8 cellular contexts compared by ENCODE assay signal in genomic region chr5:132410451-132411381, GRCh38. TPM values are rescaled to one million over a fixed set of nuclear protein-coding genes. Genes with fewer than 3 reads are reported as not detected.
A peak's percentile ranks its signal among the peaks of the same experiment; 100 is the strongest.
DNase-seq lines count a peak whose midpoint lies in the region; ATAC-seq and TF ChIP-seq lines count a peak whose summit lies in the region.

No MANE protein-coding gene starts in this region.

- no peaks in the 10 kb centered on the region for H3K27me3 Mint-ChIP-seq in activated T-helper 1 cell treated with anti-CD3 and anti-CD28 coated beads, Interleukin-12 subunit alpha, Interleukin-12 subunit beta, Interleukin-2, Interleukin-4 antibody, amounts not matched to agents 30 ng/mL and 10 ng/mL and 1 ng/mL, durations not matched to agents 14 hours and 24 hours and 36 hours (ENCODE audit: insufficient read depth)
- H3K27me3 Mint-ChIP-seq in nephron (ENCODE audit: low read depth): no peaks in the 10 kb centered on the region

- H3K4me3 Mint-ChIP-seq in activated T-helper 1 cell treated with anti-CD3 and anti-CD28 coated beads, Interleukin-12 subunit alpha, Interleukin-12 subunit beta, Interleukin-2, Interleukin-4 antibody, amounts not matched to agents 30 ng/mL and 10 ng/mL and 1 ng/mL, durations not matched to agents 14 hours and 24 hours and 36 hours: peak overlapping the region; percentile 99
- peak overlapping the region; percentile 84 to 93 (median 90) for H3K4me3 Mint-ChIP-seq in nephron

- H3K27me3 ChIP-seq in Peyer's patch (no peaks in the 10 kb centered on the region), stomach (no peaks in the 10 kb centered on the region)

- peaks cover 32% of the 10 kb centered on the region for H3K36me3 Mint-ChIP-seq in activated T-helper 1 cell treated with anti-CD3 and anti-CD28 coated beads, Interleukin-12 subunit alpha, Interleukin-12 subunit beta, Interleukin-2, Interleukin-4 antibody, amounts not matched to agents 30 ng/mL and 10 ng/mL and 1 ng/mL, durations not matched to agents 14 hours and 24 hours and 36 hours (ENCODE audit: low read depth)
- H3K36me3 Mint-ChIP-seq in nephron (ENCODE audit: low read depth): no peaks in the 10 kb centered on the region

- ATAC-seq in GM21360 (IDR thresholded peaks at IDR 0.05; ENCODE audit: unreplicated experiment): peak; percentile 75

- no peaks in the 10 kb centered on the region for H3K9me3 ChIP-seq in Peyer's patch
- no peaks in the 10 kb centered on the region for H3K9me3 ChIP-seq in stomach

- H3K4me1 Mint-ChIP-seq in activated T-helper 1 cell treated with anti-CD3 and anti-CD28 coated beads, Interleukin-12 subunit alpha, Interleukin-12 subunit beta, Interleukin-2, Interleukin-4 antibody, amounts not matched to agents 30 ng/mL and 10 ng/mL and 1 ng/mL, durations not matched to agents 14 hours and 24 hours and 36 hours (ENCODE audit: low read depth): peaks cover 81% of the 10 kb centered on the region
- peaks cover 28% of the 10 kb centered on the region for H3K4me1 Mint-ChIP-seq in nephron

- H3K27ac ChIP-seq in Peyer's patch: peak overlapping the region; percentile 98 to 100 (median 98)
- peak overlapping the region; percentile 90 to 100 (median 99) for H3K27ac ChIP-seq in stomach

- H3K9me3 Mint-ChIP-seq in activated T-helper 1 cell treated with anti-CD3 and anti-CD28 coated beads, Interleukin-12 subunit alpha, Interleukin-12 subunit beta, Interleukin-2, Interleukin-4 antibody, amounts not matched to agents 30 ng/mL and 10 ng/mL and 1 ng/mL, durations not matched to agents 14 hours and 24 hours and 36 hours: peaks cover 8% of the 10 kb centered on the region
- H3K9me3 Mint-ChIP-seq in nephron: peaks cover 3% of the 10 kb centered on the region

- intact Hi-C loops in activated T-helper 1 cell treated with anti-CD3 and anti-CD28 coated beads, Interleukin-12 subunit alpha, Interleukin-12 subunit beta, Interleukin-2, Interleukin-4 antibody, amounts not matched to agents 30 ng/mL and 10 ng/mL and 1 ng/mL, durations not matched to agents 14 hours and 24 hours and 36 hours (cut with micrococcal nuclease): loop anchor here (1.0 to 5.0 kb wide), 7 partner anchors 9 to 456 kb away; partner anchors contain the start of genes GDF9, IRF1 and UQCRQ
- intact Hi-C loops in stomach (cut with DNase I; ENCODE audit: low total_unique reads): no loop called here

- H3K36me3 ChIP-seq in Peyer's patch (no peaks in the 10 kb centered on the region), stomach (no peaks in the 10 kb centered on the region)

- TF ChIP-seq POLR2A in Peyer's patch (IDR thresholded peaks at IDR 0.05) (peak; percentile 73 to 80), stomach (IDR thresholded peaks at IDR 0.05) (no peak)

- H3K27ac Mint-ChIP-seq in activated T-helper 1 cell treated with anti-CD3 and anti-CD28 coated beads, Interleukin-12 subunit alpha, Interleukin-12 subunit beta, Interleukin-2, Interleukin-4 antibody, amounts not matched to agents 30 ng/mL and 10 ng/mL and 1 ng/mL, durations not matched to agents 14 hours and 24 hours and 36 hours: peak overlapping the region; percentile 100
- peak overlapping the region; percentile 93 to 98 (median 97) for H3K27ac Mint-ChIP-seq in nephron

- TF ChIP-seq CTCF in Peyer's patch (IDR thresholded peaks at IDR 0.05) (peak; percentile 59 to 81 (median 71)), fibroblast of mammary gland (conservative IDR thresholded peaks at IDR 0.05; ENCODE audit: control insufficient read depth, insufficient read depth, low read depth, low read length) (peak; percentile 19), nephron (IDR thresholded peaks at IDR 0.05; ENCODE audit: unreplicated experiment in 3 of 3) (peak; percentile 78 to 91 (median 82)), stomach (IDR thresholded peaks at IDR 0.05) (peak in 4 of 7 experiments; percentile 43 to 60 (median 52))

- WGBS in stomach, 5 donors: 0% methylated on average over 31 to 92 of the region's 92 CpGs

- H3K4me3 ChIP-seq in Peyer's patch: peak overlapping the region; percentile 66 to 89 (median 73)
- peak overlapping the region; percentile 69 for H3K4me3 ChIP-seq in fibroblast of mammary gland (ENCODE audit: control insufficient read depth, low read depth, low read length)
- peak overlapping the region; percentile 56 to 71 (median 64) for H3K4me3 ChIP-seq in stomach

- DNase-seq in DMS114 treated with DMSO at 0.1 percent for 48 hours (lab: John Stamatoyannopoulos, UW; ENCODE audit: unreplicated experiment) (peak; percentile 24), HT1080 (ENCODE audit: low read depth) (peak; percentile 69), Peyer's patch (peak; percentile 80 to 92 (median 90)), fibroblast of mammary gland (ENCODE audit: low read depth) (peak; percentile 73), stomach (peak; percentile 88)
- DNase-seq in activated T-helper 1 cell treated with anti-CD3 and anti-CD28 coated beads, Interleukin-12 subunit alpha, Interleukin-12 subunit beta, Interleukin-2, Interleukin-4 antibody, amounts not matched to agents 30 ng/mL and 10 ng/mL and 1 ng/mL, durations not matched to agents 14 hours and 24 hours and 36 hours (ENCODE audit: low spot score): peak; percentile 90

- peaks cover 0 to 47% (median 18%) of the 10 kb centered on the region in 4 donors for H3K4me1 ChIP-seq in Peyer's patch
- H3K4me1 ChIP-seq in stomach: peaks cover 43 to 84% (median 62%) of the 10 kb centered on the region in 4 donors

- TF ChIP-seq EP300 in stomach (IDR thresholded peaks at IDR 0.05): no peak

RNA-seq across cellular contexts. Expression of gene SLC22A5, which starts 41.2 kb away (rescaled TPM):
- 0.70 and 2.1 TPM in 2 replicates for total RNA-seq in HT1080 (2014; rRNA removed; shearing (Covaris generic))
- 1.3 and 2.6 TPM in 2 replicates for polyA plus RNA-seq in HT1080 (2015; cell fraction: cytosol; rRNA removed)
- 5.5 and 6.9 TPM in 2 replicates for polyA plus RNA-seq in HT1080 (2015; cell fraction: nucleus; rRNA removed)
- total RNA-seq in Peyer's patch: 100 to 1,000 TPM in 2 of 4 donors, 10 to 100 TPM in 2; 25.6 to 152 (median 110) TPM
- 4.3 and 6.2 TPM in 2 replicates for total RNA-seq in activated T-helper 1 cell treated with anti-CD3 and anti-CD28 coated beads, Interleukin-12 subunit alpha, Interleukin-12 subunit beta, Interleukin-2, Interleukin-4 antibody, amounts not matched to agents 30 ng/mL and 10 ng/mL and 1 ng/mL, durations not matched to agents 14 hours and 24 hours and 36 hours
- total RNA-seq in stomach: 10 to 100 TPM; 11.4 to 46.1 (median 37.5) TPM
- 1 to 10 TPM; 2.1 to 5.7 (median 3.0) TPM for polyA plus RNA-seq in stomach

Comparison
In these comparisons a context has a peak if more than half of its experiments do, and no peak if none do; other contexts are left out.
1. Peak in every context shown above with its lines: DNase-seq, ATAC-seq, H3K4me3 ChIP-seq and H3K27ac ChIP-seq.
2. DNase-seq: peak in every context shown above with its lines; median percentile 90 in Peyer's patch; 90 in activated T-helper 1 cell treated with anti-CD3 and anti-CD28 coated beads, Interleukin-12 subunit alpha, Interleukin-12 subunit beta, Interleukin-2, Interleukin-4 antibody, amounts not matched to agents 30 ng/mL and 10 ng/mL and 1 ng/mL, durations not matched to agents 14 hours and 24 hours and 36 hours; 88 in stomach; 73 in fibroblast of mammary gland; 69 in HT1080; 24 in DMS114 treated with DMSO at 0.1 percent for 48 hours.
3. CTCF ChIP-seq: peak in every context shown above with its lines; median percentile 82 in nephron; 71 in Peyer's patch; 52 in stomach; 19 in fibroblast of mammary gland.
4. POLR2A ChIP-seq: peak in Peyer's patch (2 of 2); none in stomach (0 of 4).